In genomic region chr1:14310491-14310890, GRCh38 we compare ENCODE assay signal across 12 cellular contexts.
DNase-seq lines count a peak whose midpoint lies in the region; ATAC-seq lines count a peak whose summit lies in the region.
"Had no signal": no experiment of that assay in that cellular context is flagged by ENCODE, and none has a peak within 500 bp of the region (broad histone marks: within the 10 kb centered on the region; RNA-seq: fewer than 3 reads in every experiment).

No MANE protein-coding gene starts in this region.

- ATAC-seq in GM21515 (IDR thresholded peaks at IDR 0.05; ENCODE audit: unreplicated experiment), result no peak
- ATAC-seq in HG02763 (IDR thresholded peaks at IDR 0.05; ENCODE audit: unreplicated experiment), result no peak
- ATAC-seq in HG03139 (IDR thresholded peaks at IDR 0.05; ENCODE audit: unreplicated experiment), result no peak

- peak overlapping the region; percentile 40 for H3K27ac ChIP-seq in caudate nucleus (ENCODE audit: low read depth, low read length)
- H3K27ac ChIP-seq: C4-2B had no signal

- DNase-seq in caudate nucleus (lab: John Stamatoyannopoulos, UW) (no peak), globus pallidus (ENCODE audit: low spot score) (peak; percentile 10), superior temporal gyrus (ENCODE audit: extremely low spot score) (peak; percentile 53)
- DNase-seq: ACHN; AML-193; Caco-2; CD4-positive, alpha-beta T cell; H9 had no signal

Comparison
In these comparisons a context has a peak if more than half of its experiments do, and no peak if none do; other contexts are left out.
1. DNase-seq: peak in globus pallidus (single experiment) and superior temporal gyrus (single experiment); none in caudate nucleus (0 of 61).